Comparison of ENCODE assay signal across 9 cellular contexts in the genomic region with DNA sequence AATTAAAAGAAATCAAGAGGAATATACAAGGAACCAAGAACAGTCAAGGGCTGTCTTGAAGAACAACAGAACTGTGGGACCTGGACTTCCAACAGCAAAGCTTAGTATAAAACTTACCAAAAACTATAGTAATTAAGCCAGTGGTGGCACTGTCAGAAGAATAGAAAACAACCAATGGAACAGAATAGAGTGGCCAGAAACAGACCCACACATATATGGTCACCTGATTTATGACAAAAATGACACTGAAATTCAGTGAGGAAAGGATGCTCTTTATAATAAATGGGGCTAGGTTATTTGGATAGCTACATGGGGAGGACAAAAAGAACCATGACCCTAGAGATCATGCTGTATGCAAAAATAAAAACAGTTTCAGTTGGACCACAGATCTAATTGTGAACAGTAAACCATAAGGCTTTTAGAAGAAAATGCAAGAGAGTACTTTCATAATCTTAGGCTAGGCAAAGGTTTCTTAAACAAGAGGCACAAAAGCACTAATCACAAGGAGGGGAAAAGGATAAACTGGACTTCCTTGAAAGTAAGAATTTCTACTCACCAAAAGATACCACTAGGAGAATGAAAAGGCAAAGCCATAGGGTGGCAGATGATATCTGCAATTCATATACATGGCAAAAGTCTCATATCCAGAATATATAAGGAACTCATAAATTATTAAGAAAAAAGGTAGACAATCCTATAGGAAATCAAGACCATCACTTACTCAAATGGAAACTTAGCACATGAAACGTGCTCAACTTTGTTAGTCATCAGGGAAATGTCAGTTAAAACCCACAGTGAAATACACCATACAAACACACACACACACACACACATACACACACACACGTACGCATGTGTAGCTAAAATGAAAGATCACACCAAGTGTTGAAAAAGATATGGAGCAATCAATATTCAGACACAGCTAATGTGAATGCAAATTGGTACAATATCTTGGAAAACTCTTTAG. TPM values are rescaled to one million over a fixed set of nuclear protein-coding genes. Genes with fewer than 3 reads are reported as not detected.
DNase-seq lines count a peak whose midpoint lies in the region; ATAC-seq and TF ChIP-seq lines count a peak whose summit lies in the region.
"Had no signal": no experiment of that assay in that cellular context is flagged by ENCODE, and none has a peak within 500 bp of the region (broad histone marks: within the 10 kb centered on the region; RNA-seq: fewer than 3 reads in every experiment).

No MANE protein-coding gene starts in this region.

- H3K27me3 ChIP-seq in foreskin keratinocyte, result no peaks in the 10 kb centered on the region
- H3K27me3 ChIP-seq: ascending aorta had no signal

- ATAC-seq in GM19324 (IDR thresholded peaks at IDR 0.05; ENCODE audit: low FRiP score, unreplicated experiment) (peak; percentile 81), HG02610 (IDR thresholded peaks at IDR 0.05; ENCODE audit: unreplicated experiment) (peak; percentile 63), HG03571 (IDR thresholded peaks at IDR 0.05; ENCODE audit: unreplicated experiment) (peak; percentile 82), foreskin keratinocyte (no peak)

- TF ChIP-seq CTCF in foreskin keratinocyte (conservative IDR thresholded peaks at IDR 0.05), result no peak

- H3K27ac ChIP-seq in foreskin keratinocyte, result no peak overlapping the region
- H3K27ac ChIP-seq: ascending aorta, SK-N-MC had no signal

- peaks cover 23% of the 10 kb centered on the region for H3K4me1 ChIP-seq in foreskin keratinocyte

- peak; percentile 14 to 34 for DNase-seq in stimulated activated CD4-positive, alpha-beta T cell treated with anti-CD3 and anti-CD28 coated beads, Interleukin-15, amount 100 ng/mL, for 48 hours (ENCODE audit: low read depth in 2 of 2)
- DNase-seq in NCI-H748 treated with DMSO at 0.1 percent for 48 hours (lab: John Stamatoyannopoulos, UW), result no peak
- no peak for DNase-seq in foreskin keratinocyte
- no peak for DNase-seq in RPMI8226

RNA-seq across cellular contexts. Expression of gene HYCC1, which starts 20.8 kb away (rescaled TPM):
- total RNA-seq in foreskin keratinocyte, result 53.0 and 54.6 TPM in 2 replicates
- polyA plus RNA-seq in foreskin keratinocyte, result 9.7 and 12.9 TPM in 2 replicates

Comparison
In these comparisons a context has a peak if more than half of its experiments do, and no peak if none do; other contexts are left out.
1. DNase-seq: peak in stimulated activated CD4-positive, alpha-beta T cell treated with anti-CD3 and anti-CD28 coated beads, Interleukin-15, amount 100 ng/mL, for 48 hours (2 of 2); none in NCI-H748 treated with DMSO at 0.1 percent for 48 hours (single experiment), foreskin keratinocyte (0 of 2) and RPMI8226 (single experiment).